In the genomic region with DNA sequence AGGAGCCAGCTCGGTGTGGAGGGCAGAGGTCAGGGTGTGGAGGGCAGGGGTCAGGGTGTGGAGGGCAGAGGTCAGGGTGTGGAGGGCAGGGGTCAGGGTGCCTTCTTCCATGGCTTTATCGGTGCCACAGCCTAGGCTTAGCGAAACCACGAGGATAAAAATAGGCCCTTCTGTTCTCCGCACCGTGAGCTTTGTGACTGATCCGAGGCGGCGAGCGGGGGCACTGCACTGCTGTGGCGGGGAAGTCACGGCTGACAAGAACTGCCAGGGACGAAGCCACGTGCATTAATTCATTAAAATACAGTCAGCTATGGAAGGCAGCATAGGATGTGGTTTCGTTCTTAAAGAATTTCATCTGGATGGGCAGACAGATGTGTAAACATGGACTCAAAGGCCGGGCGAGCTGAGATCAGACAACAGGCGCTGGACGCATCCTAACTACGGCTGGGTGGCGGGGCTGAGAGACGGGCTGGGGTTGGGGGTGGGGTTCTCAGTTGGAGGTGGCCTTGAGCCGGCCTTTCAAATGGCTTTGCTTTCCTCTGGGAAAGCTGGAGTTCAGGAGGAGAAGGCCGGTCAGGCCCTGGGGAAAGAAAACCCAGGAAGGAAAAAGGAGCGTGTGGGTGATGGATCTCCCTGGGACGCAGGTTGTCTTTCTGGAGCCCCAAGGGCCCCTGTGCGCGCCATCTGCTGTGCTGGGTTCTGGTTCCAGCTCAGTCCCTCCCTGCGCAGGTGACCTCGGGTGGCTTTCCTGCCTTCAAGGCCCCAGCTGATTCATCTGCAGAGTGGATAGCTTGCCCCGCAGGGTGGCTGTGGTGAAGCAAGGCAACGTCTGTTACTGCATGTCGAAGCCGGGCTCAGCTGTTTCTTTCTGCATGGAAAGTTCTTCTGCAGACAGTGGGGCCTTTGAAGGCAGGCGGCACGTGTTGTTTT, we compare ENCODE assay signal across 1 cellular context.
TF ChIP-seq lines count a peak whose summit lies in the region.

No MANE protein-coding gene starts in this region.

TF ChIP-seq in HepG2, 621 proteins besides CTCF, POLR2A, EP300 and RAD21 (continued from another document and continues in another):
- TF ChIP-seq, protein P1, sequence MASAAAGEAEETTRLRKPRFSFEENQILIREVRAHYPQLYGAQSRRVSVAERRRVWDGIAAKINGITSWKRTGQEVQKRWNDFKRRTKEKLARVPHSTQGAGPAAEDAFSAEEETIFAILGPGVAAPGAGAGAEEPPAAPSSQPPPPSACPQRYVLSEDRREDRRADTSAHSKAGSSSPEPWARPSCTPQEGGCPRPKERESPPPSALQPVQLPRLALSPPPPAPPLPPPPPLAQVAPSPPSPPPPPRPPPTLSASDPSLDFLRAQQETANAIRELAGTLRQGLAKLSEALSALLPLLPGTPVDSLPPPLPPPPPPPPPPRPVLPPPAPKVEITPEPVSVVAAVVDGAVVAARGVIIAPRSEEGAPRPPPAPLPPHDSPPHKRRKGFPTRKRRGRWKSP (CRISPR knock-in tag; IDR thresholded peaks at IDR 0.05) = 0 out of 2 replicates have a peak, but pooled peaks have one; percentile 34
- peak; percentile 58; the same call in 1 of the 2 replicates for TF ChIP-seq ZNF451 (CRISPR knock-in tag; IDR thresholded peaks at IDR 0.05)
- TF ChIP-seq CENPX (CRISPR knock-in tag; IDR thresholded peaks at IDR 0.05) = no peak
- TF ChIP-seq GABPB1 (CRISPR knock-in tag; IDR thresholded peaks at IDR 0.05) = peak; percentile 35; the same call in 1 of the 2 replicates
- TF ChIP-seq ATF7 (IDR thresholded peaks at IDR 0.05) = no peak
- TF ChIP-seq ATF7 (CRISPR knock-in tag; IDR thresholded peaks at IDR 0.05) = no peak
- no peak for TF ChIP-seq TP53 (CRISPR knock-in tag; conservative IDR thresholded peaks at IDR 0.05)
- no peak for TF ChIP-seq ZNF607 (CRISPR knock-in tag; IDR thresholded peaks at IDR 0.05; ENCODE audit: borderline replicate concordance)
- no peak for TF ChIP-seq NPAS2 (CRISPR knock-in tag; IDR thresholded peaks at IDR 0.05; ENCODE audit: borderline replicate concordance)
- no peak for TF ChIP-seq MATR3 (CRISPR knock-in tag; IDR thresholded peaks at IDR 0.05)
- TF ChIP-seq POGK (CRISPR knock-in tag; conservative IDR thresholded peaks at IDR 0.05) = peak; percentile 25; the same call in 1 of the 2 replicates
- TF ChIP-seq ZNF510 (CRISPR knock-in tag; IDR thresholded peaks at IDR 0.05; ENCODE audit: low read depth) = 0 out of 2 replicates have a peak, but pooled peaks have one; percentile 32
- TF ChIP-seq PHF21A (CRISPR knock-in tag; IDR thresholded peaks at IDR 0.05) = peak; percentile 27; the same call in 1 of the 2 replicates
- TF ChIP-seq, protein P2, sequence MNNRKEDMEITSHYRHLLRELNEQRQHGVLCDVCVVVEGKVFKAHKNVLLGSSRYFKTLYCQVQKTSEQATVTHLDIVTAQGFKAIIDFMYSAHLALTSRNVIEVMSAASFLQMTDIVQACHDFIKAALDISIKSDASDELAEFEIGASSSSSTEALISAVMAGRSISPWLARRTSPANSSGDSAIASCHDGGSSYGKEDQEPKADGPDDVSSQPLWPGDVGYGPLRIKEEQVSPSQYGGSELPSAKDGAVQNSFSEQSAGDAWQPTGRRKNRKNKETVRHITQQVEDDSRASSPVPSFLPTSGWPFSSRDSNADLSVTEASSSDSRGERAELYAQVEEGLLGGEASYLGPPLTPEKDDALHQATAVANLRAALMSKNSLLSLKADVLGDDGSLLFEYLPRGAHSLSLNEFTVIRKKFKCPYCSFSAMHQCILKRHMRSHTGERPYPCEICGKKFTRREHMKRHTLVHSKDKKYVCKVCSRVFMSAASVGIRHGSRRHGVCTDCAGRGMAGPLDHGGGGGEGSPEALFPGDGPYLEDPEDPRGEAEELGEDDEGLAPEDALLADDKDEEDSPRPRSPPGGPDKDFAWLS (CRISPR knock-in tag; IDR thresholded peaks at IDR 0.05; ENCODE audit: borderline replicate concordance) = 0 out of 2 replicates have a peak, but pooled peaks have one; percentile 53
- 0 out of 2 replicates have a peak, but pooled peaks have one; percentile 52 for TF ChIP-seq ZNF670 (CRISPR knock-in tag; IDR thresholded peaks at IDR 0.05; ENCODE audit: borderline replicate concordance)
- TF ChIP-seq TERF1 (CRISPR knock-in tag; IDR thresholded peaks at IDR 0.05) = peak; percentile 85; the same call in 1 of the 2 replicates
- peak in 1 of 2 experiments; percentile 45; a peak in 1 of 4 replicates for TF ChIP-seq KLF16 (CRISPR knock-in tag; IDR thresholded peaks at IDR 0.05)
- 0 out of 2 replicates have a peak, but pooled peaks have one; percentile 26 for TF ChIP-seq ZSCAN31 (CRISPR knock-in tag; IDR thresholded peaks at IDR 0.05; ENCODE audit: low read depth)
- 0 out of 2 replicates have a peak, but pooled peaks have one; percentile 7 for TF ChIP-seq RARA (CRISPR knock-in tag; IDR thresholded peaks at IDR 0.05)
- 0 out of 2 replicates have a peak, but pooled peaks have one; percentile 56 for TF ChIP-seq ZNF570 (CRISPR knock-in tag; IDR thresholded peaks at IDR 0.05; ENCODE audit: borderline replicate concordance)
- peak; percentile 36 for TF ChIP-seq TBX2 (CRISPR knock-in tag; IDR thresholded peaks at IDR 0.05; ENCODE audit: borderline replicate concordance)
- TF ChIP-seq GATA4 (IDR thresholded peaks at IDR 0.05; ENCODE audit: borderline replicate concordance, low read depth) = 0 out of 2 replicates have a peak, but pooled peaks have one; percentile 16
- TF ChIP-seq, protein P3, sequence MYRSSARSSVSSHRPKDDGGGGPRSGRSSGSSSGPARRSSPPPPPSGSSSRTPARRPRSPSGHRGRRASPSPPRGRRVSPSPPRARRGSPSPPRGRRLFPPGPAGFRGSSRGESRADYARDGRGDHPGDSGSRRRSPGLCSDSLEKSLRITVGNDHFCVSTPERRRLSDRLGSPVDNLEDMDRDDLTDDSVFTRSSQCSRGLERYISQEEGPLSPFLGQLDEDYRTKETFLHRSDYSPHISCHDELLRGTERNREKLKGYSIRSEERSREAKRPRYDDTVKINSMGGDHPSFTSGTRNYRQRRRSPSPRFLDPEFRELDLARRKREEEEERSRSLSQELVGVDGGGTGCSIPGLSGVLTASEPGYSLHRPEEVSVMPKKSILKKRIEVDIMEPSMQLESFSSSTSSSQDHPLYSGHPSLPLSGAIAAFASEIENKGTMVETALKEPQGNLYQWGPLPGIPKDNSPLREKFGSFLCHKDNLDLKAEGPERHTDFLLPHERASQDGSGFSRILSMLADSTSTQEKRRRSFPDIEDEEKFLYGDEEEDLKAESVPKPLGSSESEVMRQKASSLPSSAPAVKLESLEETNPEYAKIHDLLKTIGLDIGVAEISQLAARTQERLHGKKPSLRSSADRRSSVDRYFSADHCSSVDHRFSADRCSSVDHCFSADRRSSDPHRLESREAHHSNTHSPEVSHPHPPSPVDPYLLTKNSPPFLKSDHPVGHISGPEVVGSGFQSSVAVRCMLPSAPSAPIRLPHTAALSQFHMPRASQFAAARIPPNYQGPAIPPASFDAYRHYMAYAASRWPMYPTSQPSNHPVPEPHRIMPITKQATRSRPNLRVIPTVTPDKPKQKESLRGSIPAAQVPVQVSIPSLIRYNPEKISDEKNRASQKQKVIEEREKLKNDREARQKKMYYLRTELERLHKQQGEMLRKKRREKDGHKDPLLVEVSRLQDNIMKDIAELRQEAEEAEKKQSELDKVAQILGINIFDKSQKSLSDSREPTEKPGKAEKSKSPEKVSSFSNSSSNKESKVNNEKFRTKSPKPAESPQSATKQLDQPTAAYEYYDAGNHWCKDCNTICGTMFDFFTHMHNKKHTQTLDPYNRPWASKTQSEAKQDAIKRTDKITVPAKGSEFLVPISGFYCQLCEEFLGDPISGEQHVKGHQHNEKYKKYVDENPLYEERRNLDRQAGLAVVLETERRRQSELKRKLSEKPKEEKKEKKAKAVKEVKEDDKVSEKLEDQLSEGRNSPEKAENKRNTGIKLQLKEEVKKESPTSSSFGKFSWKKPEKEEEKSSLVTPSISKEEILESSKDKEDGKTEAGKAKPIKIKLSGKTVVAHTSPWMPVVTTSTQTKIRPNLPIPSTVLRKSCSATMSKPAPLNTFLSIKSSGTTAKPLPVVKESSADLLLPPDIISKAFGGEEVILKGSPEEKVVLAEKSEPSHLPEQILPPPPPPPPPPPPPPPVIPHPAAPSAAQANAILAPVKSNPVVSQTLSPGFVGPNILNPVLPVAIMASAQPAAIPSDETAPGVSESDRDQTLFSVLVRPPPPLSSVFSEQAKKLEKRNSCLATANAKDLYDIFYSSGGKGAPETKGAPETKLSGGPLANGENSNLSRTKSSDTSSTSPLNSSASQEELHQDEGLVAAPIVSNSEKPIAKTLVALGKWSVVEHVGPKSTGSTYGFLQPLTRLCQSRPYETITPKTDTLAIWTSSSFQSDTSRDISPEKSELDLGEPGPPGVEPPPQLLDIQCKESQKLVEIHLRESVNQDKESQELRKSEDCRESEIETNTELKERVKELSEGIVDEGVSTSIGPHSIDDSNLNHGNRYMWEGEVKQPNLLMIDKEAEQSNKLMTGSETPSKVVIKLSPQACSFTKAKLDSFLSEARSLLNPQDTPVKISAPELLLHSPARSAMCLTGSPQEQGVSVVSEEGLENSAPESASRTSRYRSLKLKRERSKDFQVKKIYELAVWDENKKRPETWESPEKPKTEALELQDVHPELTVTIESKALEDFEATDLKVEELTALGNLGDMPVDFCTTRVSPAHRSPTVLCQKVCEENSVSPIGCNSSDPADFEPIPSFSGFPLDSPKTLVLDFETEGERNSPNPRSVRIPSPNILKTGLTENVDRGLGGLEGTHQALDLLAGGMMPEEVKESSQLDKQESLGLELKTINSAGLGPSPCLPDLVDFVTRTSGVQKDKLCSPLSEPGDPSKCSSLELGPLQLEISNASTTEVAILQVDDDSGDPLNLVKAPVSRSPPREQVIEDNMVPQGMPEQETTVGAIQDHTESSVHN (CRISPR knock-in tag; IDR thresholded peaks at IDR 0.05) = peak; percentile 44; the same call in 1 of the 2 replicates
- no peak for TF ChIP-seq ZFP82 (CRISPR knock-in tag; IDR thresholded peaks at IDR 0.05; ENCODE audit: borderline replicate concordance)
- peak; percentile 78; the same call in 1 of the 2 replicates for TF ChIP-seq ZNF572 (CRISPR knock-in tag; IDR thresholded peaks at IDR 0.05)
- peak; percentile 97 for TF ChIP-seq NR2C2 (CRISPR knock-in tag; IDR thresholded peaks at IDR 0.05; ENCODE audit: borderline replicate concordance)
- peak; percentile 30; the same call in 1 of the 2 replicates for TF ChIP-seq MXD4 (CRISPR knock-in tag; IDR thresholded peaks at IDR 0.05)
- TF ChIP-seq TGIF2 (CRISPR knock-in tag; IDR thresholded peaks at IDR 0.05) = peak; percentile 25; the same call in 1 of the 2 replicates
- TF ChIP-seq WIZ (CRISPR knock-in tag; IDR thresholded peaks at IDR 0.05) = 0 out of 2 replicates have a peak, but pooled peaks have one; percentile 43
- no peak for TF ChIP-seq NFATC3 (CRISPR knock-in tag; IDR thresholded peaks at IDR 0.05)
- TF ChIP-seq RBM39 (IDR thresholded peaks at IDR 0.05; ENCODE audit: low read depth, low read length, poor library complexity, severe bottlenecking) = peak; percentile 12
- TF ChIP-seq, protein P4, sequence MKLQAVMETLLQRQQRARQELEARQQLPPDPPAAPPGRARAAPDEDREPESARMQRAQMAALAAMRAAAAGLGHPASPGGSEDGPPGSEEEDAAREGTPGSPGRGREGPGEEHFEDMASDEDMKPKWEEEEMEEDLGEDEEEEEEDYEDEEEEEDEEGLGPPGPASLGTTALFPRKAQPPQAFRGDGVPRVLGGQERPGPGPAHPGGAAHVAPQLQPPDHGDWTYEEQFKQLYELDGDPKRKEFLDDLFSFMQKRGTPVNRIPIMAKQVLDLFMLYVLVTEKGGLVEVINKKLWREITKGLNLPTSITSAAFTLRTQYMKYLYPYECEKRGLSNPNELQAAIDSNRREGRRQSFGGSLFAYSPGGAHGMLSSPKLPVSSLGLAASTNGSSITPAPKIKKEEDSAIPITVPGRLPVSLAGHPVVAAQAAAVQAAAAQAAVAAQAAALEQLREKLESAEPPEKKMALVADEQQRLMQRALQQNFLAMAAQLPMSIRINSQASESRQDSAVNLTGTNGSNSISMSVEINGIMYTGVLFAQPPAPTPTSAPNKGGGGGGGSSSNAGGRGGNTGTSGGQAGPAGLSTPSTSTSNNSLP (IDR thresholded peaks at IDR 0.05; ENCODE audit: low read depth, low read length) = no peak
- peak; percentile 53 for TF ChIP-seq ZNF788 (CRISPR knock-in tag; IDR thresholded peaks at IDR 0.05; ENCODE audit: borderline replicate concordance)
- TF ChIP-seq, protein P5, sequence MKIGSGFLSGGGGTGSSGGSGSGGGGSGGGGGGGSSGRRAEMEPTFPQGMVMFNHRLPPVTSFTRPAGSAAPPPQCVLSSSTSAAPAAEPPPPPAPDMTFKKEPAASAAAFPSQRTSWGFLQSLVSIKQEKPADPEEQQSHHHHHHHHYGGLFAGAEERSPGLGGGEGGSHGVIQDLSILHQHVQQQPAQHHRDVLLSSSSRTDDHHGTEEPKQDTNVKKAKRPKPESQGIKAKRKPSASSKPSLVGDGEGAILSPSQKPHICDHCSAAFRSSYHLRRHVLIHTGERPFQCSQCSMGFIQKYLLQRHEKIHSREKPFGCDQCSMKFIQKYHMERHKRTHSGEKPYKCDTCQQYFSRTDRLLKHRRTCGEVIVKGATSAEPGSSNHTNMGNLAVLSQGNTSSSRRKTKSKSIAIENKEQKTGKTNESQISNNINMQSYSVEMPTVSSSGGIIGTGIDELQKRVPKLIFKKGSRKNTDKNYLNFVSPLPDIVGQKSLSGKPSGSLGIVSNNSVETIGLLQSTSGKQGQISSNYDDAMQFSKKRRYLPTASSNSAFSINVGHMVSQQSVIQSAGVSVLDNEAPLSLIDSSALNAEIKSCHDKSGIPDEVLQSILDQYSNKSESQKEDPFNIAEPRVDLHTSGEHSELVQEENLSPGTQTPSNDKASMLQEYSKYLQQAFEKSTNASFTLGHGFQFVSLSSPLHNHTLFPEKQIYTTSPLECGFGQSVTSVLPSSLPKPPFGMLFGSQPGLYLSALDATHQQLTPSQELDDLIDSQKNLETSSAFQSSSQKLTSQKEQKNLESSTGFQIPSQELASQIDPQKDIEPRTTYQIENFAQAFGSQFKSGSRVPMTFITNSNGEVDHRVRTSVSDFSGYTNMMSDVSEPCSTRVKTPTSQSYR (CRISPR knock-in tag; IDR thresholded peaks at IDR 0.05; ENCODE audit: borderline replicate concordance) = peak; percentile 64
